Comparison of ENCODE assay signal across 17 cellular contexts in genomic region chr10:96560970-96561887, GRCh38. TPM values are rescaled to one million over a fixed set of nuclear protein-coding genes. Genes with fewer than 3 reads are reported as not detected.
DNase-seq lines count a peak whose midpoint lies in the region; ATAC-seq, FAIRE-seq and TF ChIP-seq lines count a peak whose summit lies in the region.
"Had no signal": no experiment of that assay in that cellular context is flagged by ENCODE, and none has a peak within 500 bp of the region (broad histone marks: within the 10 kb centered on the region; RNA-seq: fewer than 3 reads in every experiment).

No MANE protein-coding gene starts in this region.

- peaks cover 40 to 57% of the 10 kb centered on the region in 2 donors for H3K36me3 Mint-ChIP-seq in CD4-positive, alpha-beta memory T cell

- DNase-seq in GM03348 (ENCODE audit: low spot score) (peak; percentile 17), RCC 7860 (ENCODE audit: low spot score) (no peak), fibroblast of mammary gland (ENCODE audit: low read depth) (peak; percentile 66), mucosa of descending colon (no peak), HuH-7.5 (ENCODE audit: low spot score) (no peak)
- DNase-seq in CD4-positive, alpha-beta memory T cell: no peak
- DNase-seq: aorta; endodermal cell; left ventricle myocardium inferior; NCI-H1417; NCI-H2107; NCI-H524; Right ventricle myocardium superior; stimulated activated CD4-positive, alpha-beta T cell treated with anti-CD3 and anti-CD28 coated beads, Interleukin-12 subunit alpha, Interleukin-12 subunit beta, amount 100 ng/mL, for 4 hours had no signal

- ATAC-seq in mucosa of descending colon (peak; percentile 80), HG03460 (IDR thresholded peaks at IDR 0.05; ENCODE audit: unreplicated experiment) (no peak)

- TF ChIP-seq CTCF in fibroblast of mammary gland (conservative IDR thresholded peaks at IDR 0.05; ENCODE audit: control insufficient read depth, insufficient read depth, low read depth, low read length) (no peak), mucosa of descending colon (IDR thresholded peaks at IDR 0.05) (no peak)

- H3K4me3 ChIP-seq in fibroblast of mammary gland (ENCODE audit: control insufficient read depth, low read depth, low read length) (no peak overlapping the region), mucosa of descending colon (no peak overlapping the region)
- H3K4me3 ChIP-seq in CD4-positive, alpha-beta memory T cell (ENCODE audit: low read length in 2 of 2): no peak overlapping the region
- H3K4me3 ChIP-seq: left ventricle myocardium inferior, suprapubic skin had no signal

- H3K27me3 Mint-ChIP-seq in CD4-positive, alpha-beta memory T cell: no peaks in the 10 kb centered on the region

- peaks cover 7 to 8% (median 7%) of the 10 kb centered on the region in 4 donors for H3K4me1 Mint-ChIP-seq in CD4-positive, alpha-beta memory T cell
- H3K4me1 Mint-ChIP-seq: endodermal cell had no signal

- CTCF ChIA-PET in CD4-positive, alpha-beta memory T cell (lab: Charles Lee; ENCODE audit: partially characterized antibody): no interaction called here

- no peaks in the 10 kb centered on the region for H3K36me3 ChIP-seq in mucosa of descending colon (ENCODE audit: low read depth)
- H3K36me3 ChIP-seq in CD4-positive, alpha-beta memory T cell (ENCODE audit: insufficient read depth, low read length): peaks cover 46% of the 10 kb centered on the region

- POLR2A ChIA-PET in CD4-positive, alpha-beta memory T cell (lab: Charles Lee; ENCODE audit: partially characterized antibody): interaction anchor here (1.0 kb wide), 1 partner anchor 26 kb away, joined by 3 read pairs; the partner anchor contains the start of gene TM9SF3

- H3K4me3 Mint-ChIP-seq in CD4-positive, alpha-beta memory T cell: no peak overlapping the region
- H3K4me3 Mint-ChIP-seq: endodermal cell had no signal

- peaks cover 6% of the 10 kb centered on the region for H3K4me1 ChIP-seq in mucosa of descending colon (ENCODE audit: low read depth)
- peaks cover 5% of the 10 kb centered on the region for H3K4me1 ChIP-seq in CD4-positive, alpha-beta memory T cell (ENCODE audit: insufficient read depth, low read length)
- H3K4me1 ChIP-seq: suprapubic skin had no signal

- no peaks in the 10 kb centered on the region for H3K9me3 ChIP-seq in mucosa of descending colon
- no peaks in the 10 kb centered on the region for H3K9me3 ChIP-seq in CD4-positive, alpha-beta memory T cell (ENCODE audit: control insufficient read depth in 1 of 2, low read length in 2 of 2)
- H3K9me3 ChIP-seq: left ventricle myocardium inferior, suprapubic skin had no signal

- no peak overlapping the region for H3K27ac Mint-ChIP-seq in CD4-positive, alpha-beta memory T cell
- H3K27ac Mint-ChIP-seq: endodermal cell had no signal

- intact Hi-C loops in mucosa of descending colon (cut with DNase I, micrococcal nuclease): no loop called here
- intact Hi-C loops in CD4-positive, alpha-beta memory T cell (cut with micrococcal nuclease): no loop called here

- peak; percentile 27 for FAIRE-seq in RCC 7860 (lab: Jason Lieb, UNC)

- H3K27ac ChIP-seq in CD4-positive, alpha-beta memory T cell (ENCODE audit: low read depth, low read length): no peak overlapping the region
- H3K27ac ChIP-seq: KMS-11, left ventricle myocardium inferior, suprapubic skin had no signal

- H3K9me3 Mint-ChIP-seq in CD4-positive, alpha-beta memory T cell: no peaks in the 10 kb centered on the region
- H3K9me3 Mint-ChIP-seq: endodermal cell had no signal

- H3K27me3 ChIP-seq in CD4-positive, alpha-beta memory T cell (ENCODE audit: insufficient read depth, low read length): no peaks in the 10 kb centered on the region
- H3K27me3 ChIP-seq: suprapubic skin had no signal

RNA-seq across cellular contexts. Expression of gene TM9SF3, which starts 25.6 kb away (rescaled TPM):
- 100 to 1,000 TPM; 188 to 241 (median 212) TPM for total RNA-seq in mucosa of descending colon
- total RNA-seq in CD4-positive, alpha-beta memory T cell: 100 to 1,000 TPM; 109 to 110 TPM
- polyA plus RNA-seq in CD4-positive, alpha-beta memory T cell: 100 to 1,000 TPM in 1 of 2 donors, 10 to 100 TPM in 1; 74.7 to 125 TPM

RNA-seq across cellular contexts. Expression of gene TLL2, which starts 47.5 kb away (rescaled TPM):
- total RNA-seq in mucosa of descending colon: under 1 TPM; 0.17 to 0.70 (median 0.65) TPM
- under 1 TPM in 1 of 2 experiments, not detected in 1; 0.17 TPM for total RNA-seq in CD4-positive, alpha-beta memory T cell
- under 1 TPM in 1 of 2 donors, not detected in 1; 0.03 TPM for polyA plus RNA-seq in CD4-positive, alpha-beta memory T cell
- polyA plus RNA-seq: aorta had no signal

Comparison
In these comparisons a context has a peak if more than half of its experiments do, and no peak if none do; other contexts are left out.
1. DNase-seq: peak in GM03348 (single experiment) and fibroblast of mammary gland (single experiment); none in RCC 7860 (single experiment), mucosa of descending colon (0 of 3), CD4-positive, alpha-beta memory T cell (0 of 5) and HuH-7.5 (single experiment).